ENCODE assay signal across 17 cellular contexts in the genomic region with DNA sequence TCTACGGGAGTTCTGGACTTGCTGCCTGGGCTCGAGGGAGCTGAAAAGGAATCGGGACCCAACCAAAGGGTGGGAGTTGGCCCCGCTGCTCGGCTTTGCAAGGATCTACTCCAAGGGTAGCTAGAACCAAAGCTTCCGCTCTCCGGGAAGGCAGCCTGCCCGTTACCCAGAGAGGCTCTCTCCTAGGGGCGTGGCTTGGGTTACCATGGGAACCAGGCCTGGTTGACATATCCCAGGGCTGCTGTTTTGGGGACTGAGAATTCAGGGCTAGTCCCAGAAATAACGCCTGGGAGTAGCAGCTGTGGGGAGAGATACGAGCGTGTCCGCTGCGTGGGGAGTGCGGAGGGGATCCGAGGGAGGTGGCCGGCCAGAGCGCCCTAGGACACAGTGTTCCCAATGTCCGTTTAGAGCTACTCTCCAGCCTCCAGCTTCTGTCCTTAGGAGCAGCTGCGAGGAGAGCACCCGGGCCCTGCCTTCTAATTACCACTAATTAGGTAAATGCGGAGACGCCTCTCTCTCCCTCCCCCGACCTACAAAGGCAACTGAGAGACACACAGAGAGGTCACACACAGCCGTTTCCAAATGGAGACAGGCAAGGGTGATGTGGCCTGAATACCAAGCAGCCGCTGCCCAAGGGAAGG.
DNase-seq lines count a peak whose midpoint lies in the region; TF ChIP-seq lines count a peak whose summit lies in the region.
"Had no signal": no experiment of that assay in that cellular context is flagged by ENCODE, and none has a peak within 500 bp of the region (broad histone marks: within the 10 kb centered on the region; RNA-seq: fewer than 3 reads in every experiment).

No MANE protein-coding gene starts in this region.

- peak in 2 of 3 experiments; percentile 75 to 80 for DNase-seq in NCI-H1417 (lab: John Stamatoyannopoulos, UW)
- DNase-seq in NCI-H1417 treated with DMSO at 0.1 percent for 48 hours (lab: John Stamatoyannopoulos, UW) = no peak
- peak; percentile 45 for DNase-seq in astrocyte of the hippocampus (ENCODE audit: low read depth, low spot score)
- DNase-seq in progenitor cell of endocrine pancreas (ENCODE audit: low spot score, unreplicated experiment) = peak; percentile 30
- no peak for DNase-seq in T1000 (lab: John Stamatoyannopoulos, UW)
- no peak for DNase-seq in activated CD4-positive, alpha-beta memory T cell treated with anti-CD3 and anti-CD28 coated beads for 36 hours
- DNase-seq in stimulated activated CD4-positive, alpha-beta T cell treated with anti-CD3 and anti-CD28 coated beads, Interleukin-4, amount 100 ng/mL, for 24 hours = no peak
- DNase-seq: 8988T; activated CD4-positive, CD25-positive, alpha-beta regulatory T cell; CD4-positive, alpha-beta memory T cell; dermis blood vessel endothelial cell; left lung; NCI-H2029; SW 1271; tibial artery had no signal

- H3K4me3 Mint-ChIP-seq in progenitor cell of endocrine pancreas (ENCODE audit: low read depth) = no peak overlapping the region
- H3K4me3 Mint-ChIP-seq in activated CD4-positive, alpha-beta memory T cell treated with anti-CD3 and anti-CD28 coated beads for 36 hours = no peak overlapping the region
- H3K4me3 Mint-ChIP-seq: CD4-positive, alpha-beta memory T cell had no signal

- no peaks in the 10 kb centered on the region for H3K36me3 ChIP-seq in iPS-15b (ENCODE audit: control insufficient read depth, insufficient read depth, low read length)
- H3K36me3 ChIP-seq: adrenal gland, left lung, tibial artery had no signal

- H3K27ac Mint-ChIP-seq in progenitor cell of endocrine pancreas = peak overlapping the region; percentile 82
- H3K27ac Mint-ChIP-seq in activated CD4-positive, alpha-beta memory T cell treated with anti-CD3 and anti-CD28 coated beads for 36 hours = no peak overlapping the region
- H3K27ac Mint-ChIP-seq: CD4-positive, alpha-beta memory T cell had no signal

- peaks cover 7% of the 10 kb centered on the region for H3K4me1 ChIP-seq in iPS-15b (ENCODE audit: control insufficient read depth, insufficient read depth, low read length)
- H3K4me1 ChIP-seq: adrenal gland, left lung, tibial artery had no signal

- H3K9me3 Mint-ChIP-seq in progenitor cell of endocrine pancreas (ENCODE audit: low read depth) = no peaks in the 10 kb centered on the region
- H3K9me3 Mint-ChIP-seq in activated CD4-positive, alpha-beta memory T cell treated with anti-CD3 and anti-CD28 coated beads for 36 hours = no peaks in the 10 kb centered on the region

- POLR2A ChIA-PET in activated CD4-positive, alpha-beta memory T cell treated with anti-CD3 and anti-CD28 coated beads for 36 hours (lab: Charles Lee) = no interaction called here

- no peaks in the 10 kb centered on the region for H3K36me3 Mint-ChIP-seq in progenitor cell of endocrine pancreas (ENCODE audit: insufficient read depth)
- H3K36me3 Mint-ChIP-seq in activated CD4-positive, alpha-beta memory T cell treated with anti-CD3 and anti-CD28 coated beads for 36 hours = no peaks in the 10 kb centered on the region
- H3K36me3 Mint-ChIP-seq: CD4-positive, alpha-beta memory T cell had no signal

- CTCF ChIA-PET in activated CD4-positive, alpha-beta memory T cell treated with anti-CD3 and anti-CD28 coated beads for 36 hours (lab: Charles Lee) = no interaction called here

- no peak overlapping the region for H3K9ac ChIP-seq in iPS-15b (ENCODE audit: low read depth, low read length)

- H3K27me3 Mint-ChIP-seq in progenitor cell of endocrine pancreas = peaks cover 44% of the 10 kb centered on the region
- peaks cover 10% of the 10 kb centered on the region for H3K27me3 Mint-ChIP-seq in activated CD4-positive, alpha-beta memory T cell treated with anti-CD3 and anti-CD28 coated beads for 36 hours

- peaks cover 11% of the 10 kb centered on the region for H3K27me3 ChIP-seq in iPS-15b (ENCODE audit: control insufficient read depth, insufficient read depth, low read length)

- no peak for TF ChIP-seq CTCF in progenitor cell of endocrine pancreas (IDR thresholded peaks at IDR 0.05; ENCODE audit: unreplicated experiment)

- no peaks in the 10 kb centered on the region for H3K9me3 ChIP-seq in iPS-15b (ENCODE audit: control insufficient read depth, insufficient read depth, low read length)
- H3K9me3 ChIP-seq: adrenal gland, left lung, tibial artery had no signal

- H3K4me3 ChIP-seq in iPS-15b (ENCODE audit: low read depth, low read length) = peak overlapping the region; percentile 48
- H3K4me3 ChIP-seq: adrenal gland, left lung, tibial artery had no signal

- H3K4me1 Mint-ChIP-seq in progenitor cell of endocrine pancreas (ENCODE audit: low read depth) = peaks cover 9% of the 10 kb centered on the region
- no peaks in the 10 kb centered on the region for H3K4me1 Mint-ChIP-seq in activated CD4-positive, alpha-beta memory T cell treated with anti-CD3 and anti-CD28 coated beads for 36 hours (ENCODE audit: low read depth)
- H3K4me1 Mint-ChIP-seq: CD4-positive, alpha-beta memory T cell had no signal

- intact Hi-C loops in activated CD4-positive, alpha-beta memory T cell treated with anti-CD3 and anti-CD28 coated beads for 36 hours (cut with micrococcal nuclease) = no loop called here

Comparison
In these comparisons a context has a peak if more than half of its experiments do, and no peak if none do; other contexts are left out.
1. DNase-seq: peak in NCI-H1417 (2 of 3), astrocyte of the hippocampus (single experiment) and progenitor cell of endocrine pancreas (single experiment); none in NCI-H1417 treated with DMSO at 0.1 percent for 48 hours (single experiment), T1000 (single experiment), activated CD4-positive, alpha-beta memory T cell treated with anti-CD3 and anti-CD28 coated beads for 36 hours (single experiment) and stimulated activated CD4-positive, alpha-beta T cell treated with anti-CD3 and anti-CD28 coated beads, Interleukin-4, amount 100 ng/mL, for 24 hours (single experiment).